13 cellular contexts compared by ENCODE assay signal in the genomic region with DNA sequence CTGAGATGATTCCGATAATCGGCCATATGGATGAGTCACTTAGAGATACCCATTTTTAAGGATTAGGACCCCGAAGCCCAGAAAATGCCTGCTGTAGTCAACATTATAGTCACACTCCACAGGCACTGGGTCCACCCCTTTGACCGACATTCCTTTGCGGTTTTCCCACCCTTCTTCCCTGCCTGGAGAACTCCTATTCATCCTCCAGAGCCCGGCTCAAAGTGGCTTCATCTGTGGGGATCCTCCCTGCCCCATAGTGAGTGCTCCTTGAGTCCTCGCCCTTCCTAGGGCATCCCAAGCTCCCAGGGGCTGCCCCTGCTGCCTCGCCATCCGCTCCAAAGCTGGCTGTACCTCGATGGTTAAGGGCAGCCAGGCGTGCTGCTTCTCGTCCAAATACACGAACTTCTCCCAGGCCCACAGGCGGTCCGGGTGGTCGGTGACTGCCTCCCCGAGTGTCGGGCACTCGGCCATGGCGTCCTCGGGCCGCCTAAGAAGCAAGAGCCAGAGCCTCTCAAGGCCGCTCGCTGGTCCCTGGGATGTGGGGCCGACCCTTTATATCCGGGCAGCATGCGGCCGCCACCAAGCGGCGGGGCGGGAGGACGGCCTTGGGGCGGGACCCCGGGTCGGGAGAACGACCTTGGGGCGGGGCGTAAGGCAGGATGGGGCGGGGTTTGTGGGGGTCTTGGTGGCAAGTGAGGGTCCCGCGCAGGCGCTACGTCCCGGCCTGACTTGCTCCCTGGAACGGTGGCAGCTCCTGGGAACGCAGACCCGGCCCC. TPM values are rescaled to one million over a fixed set of nuclear protein-coding genes. Genes with fewer than 3 reads are reported as not detected.
A peak's percentile ranks its signal among the peaks of the same experiment; 100 is the strongest.
DNase-seq lines count a peak whose midpoint lies in the region; ATAC-seq and TF ChIP-seq lines count a peak whose summit lies in the region.
"Had no signal": no experiment of that assay in that cellular context is flagged by ENCODE, and none has a peak within 500 bp of the region (broad histone marks: within the 10 kb centered on the region; RNA-seq: fewer than 3 reads in every experiment).

A gene with protein sequence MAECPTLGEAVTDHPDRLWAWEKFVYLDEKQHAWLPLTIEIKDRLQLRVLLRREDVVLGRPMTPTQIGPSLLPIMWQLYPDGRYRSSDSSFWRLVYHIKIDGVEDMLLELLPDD (minus strand): TSS at position 530 of the 776 bp plus-strand sequence. CDS start 59 bp downstream, at position 471.

- H3K9me3 ChIP-seq in BLaER1 treated with 17β-estradiol and CSF1 and Interleukin-3, amounts not matched to agents 10 nM and 100 nM (replicated peaks in 1 of 11): no peaks in the 10 kb centered on the region; a peak in 1 of 22 replicates
- no peaks in the 10 kb centered on the region for H3K9me3 ChIP-seq in heart left ventricle

- DNase-seq in heart left ventricle: no peak
- no peak for DNase-seq in activated naive CD4-positive, alpha-beta T cell treated with Interleukin-2 at 50 U/mL for 16 hours
- DNase-seq in KG1 (lab: John Stamatoyannopoulos, UW): no peak
- DNase-seq in activated naive CD4-positive, alpha-beta T cell treated with anti-CD3 and anti-CD28 coated beads, Interleukin-2, amount 50 U/mL, for 72 hours (ENCODE audit: low spot score in 2 of 2): no peak
- DNase-seq: NCI-H226 had no signal

- no peaks in the 10 kb centered on the region for H3K27me3 ChIP-seq in BLaER1 treated with 17β-estradiol and CSF1 and Interleukin-3, amounts not matched to agents 10 nM and 100 nM
- H3K27me3 ChIP-seq in heart left ventricle: peaks cover 0 to 35% (median 12%) of the 10 kb centered on the region in 9 donors

- intact Hi-C loops in heart left ventricle (cut with DNase I): no loop called here

- no peak for TF ChIP-seq CTCF in heart left ventricle (IDR thresholded peaks at IDR 0.05)

- TF ChIP-seq POLR2A in heart left ventricle (IDR thresholded peaks at IDR 0.05): no peak

- WGBS in heart left ventricle, 4 donors: 40 to 73% (median 45%) methylated on average over 17 to 47 of the region's 47 CpGs

- H3K9me3 Mint-ChIP-seq in activated naive CD4-positive, alpha-beta T cell treated with anti-CD3 and anti-CD28 coated beads, Interleukin-2, amount 50 U/mL, for 72 hours: no peaks in the 10 kb centered on the region
- H3K9me3 Mint-ChIP-seq: activated naive CD4-positive, alpha-beta T cell treated with anti-CD3 and anti-CD28 coated beads, Interleukin-2, amount 50 U/mL, for 24 hours had no signal

- H3K4me1 ChIP-seq in BLaER1 treated with 17β-estradiol and CSF1 and Interleukin-3, amounts not matched to agents 10 nM and 100 nM: peaks cover 24 to 66% (median 51%) of the 10 kb centered on the region in 10 experiments
- H3K4me1 ChIP-seq in heart left ventricle: no peaks in the 10 kb centered on the region

- peaks cover 0 to 6% of the 10 kb centered on the region in 2 donors for H3K36me3 Mint-ChIP-seq in activated naive CD4-positive, alpha-beta T cell treated with anti-CD3 and anti-CD28 coated beads, Interleukin-2, amount 50 U/mL, for 72 hours
- H3K36me3 Mint-ChIP-seq: activated naive CD4-positive, alpha-beta T cell treated with anti-CD3 and anti-CD28 coated beads, Interleukin-2, amount 50 U/mL, for 24 hours had no signal

- peak; percentile 88 for ATAC-seq in GM19025 (IDR thresholded peaks at IDR 0.05; ENCODE audit: low read depth, unreplicated experiment)
- peak; percentile 89 for ATAC-seq in HG02588 (IDR thresholded peaks at IDR 0.05; ENCODE audit: unreplicated experiment)
- ATAC-seq in HG03558 (IDR thresholded peaks at IDR 0.05; ENCODE audit: extremely low read depth, unreplicated experiment): peak; percentile 60
- no peak for ATAC-seq in heart left ventricle
- ATAC-seq in activated naive CD4-positive, alpha-beta T cell treated with anti-CD3 and anti-CD28 coated beads, Interleukin-2, amount 50 U/mL, for 72 hours: no peak

- peak within 1 kb of the TSS; percentile 62 to 93 (median 86); a peak in 21 of 22 replicates for H3K9ac ChIP-seq in BLaER1 treated with 17β-estradiol and CSF1 and Interleukin-3, amounts not matched to agents 10 nM and 100 nM

- H4K20me1 ChIP-seq in BLaER1 treated with 17β-estradiol and CSF1 and Interleukin-3, amounts not matched to agents 10 nM and 100 nM: no peaks in the 10 kb centered on the region

- peak within 1 kb of the TSS; percentile 8 to 92 (median 87); a peak in 21 of 22 replicates for H3K27ac ChIP-seq in BLaER1 treated with 17β-estradiol and CSF1 and Interleukin-3, amounts not matched to agents 10 nM and 100 nM
- H3K27ac ChIP-seq in heart left ventricle: no peak within 1 kb of the TSS
- H3K27ac ChIP-seq: epithelial cell of prostate had no signal

- peak within 1 kb of the TSS; percentile 45 to 95 (median 76) for H3K4me3 ChIP-seq in BLaER1 treated with 17β-estradiol and CSF1 and Interleukin-3, amounts not matched to agents 10 nM and 100 nM
- no peak within 1 kb of the TSS for H3K4me3 ChIP-seq in heart left ventricle

- H3K4me2 ChIP-seq in BLaER1 treated with 17β-estradiol and CSF1 and Interleukin-3, amounts not matched to agents 10 nM and 100 nM: peak within 1 kb of the TSS; percentile 79 to 100 (median 96)

- peaks cover 0 to 43% (median 21%) of the 10 kb centered on the region in 11 experiments; a peak in 14 of 22 replicates for H3K36me3 ChIP-seq in BLaER1 treated with 17β-estradiol and CSF1 and Interleukin-3, amounts not matched to agents 10 nM and 100 nM
- H3K36me3 ChIP-seq in heart left ventricle: no peaks in the 10 kb centered on the region

- no peak within 1 kb of the TSS for H3K27ac Mint-ChIP-seq in activated naive CD4-positive, alpha-beta T cell treated with anti-CD3 and anti-CD28 coated beads, Interleukin-2, amount 50 U/mL, for 72 hours
- H3K27ac Mint-ChIP-seq: activated naive CD4-positive, alpha-beta T cell treated with anti-CD3 and anti-CD28 coated beads, Interleukin-2, amount 50 U/mL, for 24 hours had no signal

RNA-seq across cellular contexts. Expression of the gene that starts here (rescaled TPM):
- not detected for total RNA-seq in heart left ventricle
- under 1 TPM in 1 of 2 donors, not detected in 1; 0.26 TPM for polyA plus RNA-seq in heart left ventricle
- not detected for total RNA-seq in activated naive CD4-positive, alpha-beta T cell treated with anti-CD3 and anti-CD28 coated beads, Interleukin-2, amount 50 U/mL, for 72 hours
- total RNA-seq: lung microvascular endothelial cell had no signal
- polyA plus RNA-seq: AG04450 had no signal

Comparison
In these comparisons a context has a peak if more than half of its experiments do, and no peak if none do; other contexts are left out.
1. H3K27ac ChIP-seq: peak in BLaER1 treated with 17β-estradiol and CSF1 and Interleukin-3, amounts not matched to agents 10 nM and 100 nM (11 of 11); none in heart left ventricle (0 of 12).
2. H3K4me3 ChIP-seq: peak in BLaER1 treated with 17β-estradiol and CSF1 and Interleukin-3, amounts not matched to agents 10 nM and 100 nM (10 of 10); none in heart left ventricle (0 of 12).
3. ATAC-seq: peak in GM19025 (single experiment), HG02588 (single experiment) and HG03558 (single experiment); none in heart left ventricle (0 of 4) and activated naive CD4-positive, alpha-beta T cell treated with anti-CD3 and anti-CD28 coated beads, Interleukin-2, amount 50 U/mL, for 72 hours (0 of 2).